ENCODE assay signal across 18 cellular contexts in the genomic region with DNA sequence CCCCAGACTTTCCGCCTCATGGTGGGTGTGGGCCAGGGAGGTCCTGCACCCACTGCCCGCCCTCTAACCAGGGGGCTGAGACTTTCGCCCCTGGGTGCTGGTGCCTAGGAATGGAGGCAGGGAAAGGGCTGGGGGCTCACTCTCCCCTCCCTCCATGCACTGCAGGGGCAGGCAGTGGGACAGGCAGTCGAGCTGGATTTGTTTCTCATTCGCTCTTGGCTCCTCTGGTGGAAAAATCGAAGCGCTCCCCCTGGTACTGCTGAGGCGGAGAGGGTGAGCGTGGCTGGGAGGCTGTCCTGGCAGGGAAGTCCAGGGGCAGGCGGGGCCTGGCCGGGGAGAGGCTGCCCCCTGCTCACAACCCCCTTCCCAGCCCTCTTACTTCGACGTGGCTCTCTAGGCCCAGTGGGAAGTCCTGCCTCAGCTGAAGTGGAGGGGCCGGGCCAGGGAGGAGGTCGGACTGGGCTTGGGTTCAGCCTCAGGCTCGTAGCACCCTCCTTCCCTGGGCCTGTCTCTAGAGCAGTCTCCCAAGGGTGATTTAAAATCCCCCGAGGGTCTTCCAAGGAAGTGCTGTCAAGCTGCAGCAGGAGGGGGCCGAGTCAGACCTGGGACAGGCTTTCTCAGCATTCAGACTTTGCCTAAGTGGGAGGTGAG. TPM values are rescaled to one million over a fixed set of nuclear protein-coding genes. Genes with fewer than 3 reads are reported as not detected.
DNase-seq lines count a peak whose midpoint lies in the region; ATAC-seq and TF ChIP-seq lines count a peak whose summit lies in the region.
"Had no signal": no experiment of that assay in that cellular context is flagged by ENCODE, and none has a peak within 500 bp of the region (broad histone marks: within the 10 kb centered on the region; RNA-seq: fewer than 3 reads in every experiment).

No MANE protein-coding gene starts in this region.

- H3K27me3 Mint-ChIP-seq in activated T-helper 17 cell treated with anti-CD3 and anti-CD28 coated beads, Interleukin-2, amount 50 U/mL, for 72 hours: peaks cover 15% of the 10 kb centered on the region

- H2AK5ac ChIP-seq in neuronal stem cell (ENCODE audit: low read depth, low read length): peak overlapping the region; percentile 91

- H4K91ac ChIP-seq in neuronal stem cell (ENCODE audit: low read depth, low read length, poor library complexity): peak overlapping the region; percentile 41

- no peak overlapping the region for H3K4me2 ChIP-seq in neuronal stem cell (ENCODE audit: insufficient read depth, low read length, poor library complexity, severe bottlenecking)
- H3K4me2 ChIP-seq: A549 had no signal

- no peak overlapping the region for H3K27ac Mint-ChIP-seq in activated T-helper 17 cell treated with anti-CD3 and anti-CD28 coated beads, Interleukin-2, amount 50 U/mL, for 72 hours
- H3K27ac Mint-ChIP-seq: CD4-positive, alpha-beta memory T cell; HFFc6 had no signal

- peak overlapping the region; percentile 50 for H3K9ac ChIP-seq in neuronal stem cell (ENCODE audit: low read depth, low read length, poor library complexity)

- peak overlapping the region; percentile 74 for H2BK15ac ChIP-seq in neuronal stem cell (ENCODE audit: low read length)

- H3K36me3 ChIP-seq in left ventricle myocardium inferior: no peaks in the 10 kb centered on the region
- H3K36me3 ChIP-seq in neuronal stem cell (replicated peaks in 1 of 2; ENCODE audit: control insufficient read depth in 2 of 2, insufficient read depth in 2 of 2, low read length in 2 of 2): no peaks in the 10 kb centered on the region
- no peaks in the 10 kb centered on the region for H3K36me3 ChIP-seq in aorta (ENCODE audit: control insufficient read depth in 1 of 2, insufficient read depth in 2 of 2, low read length in 1 of 2)
- H3K36me3 ChIP-seq: brain microvascular endothelial cell had no signal

- H3K79me1 ChIP-seq in neuronal stem cell (ENCODE audit: low read depth, low read length): no peaks in the 10 kb centered on the region

- H3K4me3 Mint-ChIP-seq in activated T-helper 17 cell treated with anti-CD3 and anti-CD28 coated beads, Interleukin-2, amount 50 U/mL, for 72 hours: no peak overlapping the region
- H3K4me3 Mint-ChIP-seq: CD4-positive, alpha-beta memory T cell; HFFc6 had no signal

- H2AFZ ChIP-seq in neuronal stem cell (ENCODE audit: low read length): peak overlapping the region; percentile 56

- H3K27ac ChIP-seq in left ventricle myocardium inferior (replicated peaks) (no peak overlapping the region), neuronal stem cell (replicated peaks; ENCODE audit: low read length) (peak overlapping the region; percentile 1), aorta (ENCODE audit: low read depth in 1 of 2, low read length in 2 of 2) (no peak overlapping the region)
- H3K27ac ChIP-seq: brain microvascular endothelial cell, HL-60 had no signal

- peak; percentile 72 for DNase-seq in cardiac septum (ENCODE audit: low spot score)
- DNase-seq in left ventricle myocardium inferior: no peak
- no peak for DNase-seq in left cardiac atrium
- no peak for DNase-seq in neuronal stem cell (ENCODE audit: low spot score)
- DNase-seq in aorta: peak; percentile 83 to 87
- DNase-seq in SHP77 (lab: John Stamatoyannopoulos, UW): no peak
- DNase-seq: brain microvascular endothelial cell; CD4-positive, alpha-beta memory T cell; effector memory CD4-positive, alpha-beta T cell; HFFc6; NCI-H1436 treated with DMSO at 0.1 percent for 48 hours had no signal

- H3K18ac ChIP-seq in neuronal stem cell (ENCODE audit: low read length): peak overlapping the region; percentile 66

- H3K4me3 ChIP-seq in left ventricle myocardium inferior: no peak overlapping the region
- no peak overlapping the region for H3K4me3 ChIP-seq in neuronal stem cell (ENCODE audit: low read length in 2 of 2)
- H3K4me3 ChIP-seq in aorta (ENCODE audit: low read length in 2 of 2): no peak overlapping the region
- H3K4me3 ChIP-seq: A549 had no signal

- H3K27me3 ChIP-seq in left ventricle myocardium inferior (ENCODE audit: low read depth) (peaks cover 59% of the 10 kb centered on the region), neuronal stem cell (ENCODE audit: control insufficient read depth in 3 of 3, insufficient read depth in 3 of 3, low read depth in 1 of 3, low read length in 3 of 3) (peaks cover 0 to 29% (median 0%) of the 10 kb centered on the region in 3 experiments), aorta (ENCODE audit: control insufficient read depth in 1 of 2, insufficient read depth in 2 of 2, low read length in 1 of 2) (no peaks in the 10 kb centered on the region)
- H3K27me3 ChIP-seq: brain microvascular endothelial cell had no signal

- TF ChIP-seq CTCF in left ventricle myocardium inferior (IDR thresholded peaks at IDR 0.05; ENCODE audit: borderline replicate concordance): no peak

- no peaks in the 10 kb centered on the region for H3K36me3 Mint-ChIP-seq in activated T-helper 17 cell treated with anti-CD3 and anti-CD28 coated beads, Interleukin-2, amount 50 U/mL, for 72 hours (ENCODE audit: low read depth)
- H3K36me3 Mint-ChIP-seq: CD4-positive, alpha-beta memory T cell had no signal

- ATAC-seq in left cardiac atrium (peak; percentile 35 to 85), aorta (ENCODE audit: low FRiP score) (peak; percentile 85), GM21576 (IDR thresholded peaks at IDR 0.05; ENCODE audit: unreplicated experiment) (no peak)
- ATAC-seq in activated T-helper 17 cell treated with anti-CD3 and anti-CD28 coated beads, Interleukin-2, amount 50 U/mL, for 72 hours (replicated peaks): no peak

- H3K4me1 ChIP-seq in left ventricle myocardium inferior (no peaks in the 10 kb centered on the region), neuronal stem cell (ENCODE audit: control insufficient read depth in 2 of 2, insufficient read depth in 1 of 2, low read depth in 1 of 2, low read length in 2 of 2) (peaks cover 4 to 13% of the 10 kb centered on the region in 2 donors), aorta (ENCODE audit: control insufficient read depth in 1 of 2, insufficient read depth in 2 of 2, low read length in 2 of 2) (no peaks in the 10 kb centered on the region)

- H3K4me1 Mint-ChIP-seq in activated T-helper 17 cell treated with anti-CD3 and anti-CD28 coated beads, Interleukin-2, amount 50 U/mL, for 72 hours: no peaks in the 10 kb centered on the region
- H3K4me1 Mint-ChIP-seq: CD4-positive, alpha-beta memory T cell had no signal

- H3K9me3 ChIP-seq in left ventricle myocardium inferior (replicated peaks): no peaks in the 10 kb centered on the region
- H3K9me3 ChIP-seq in neuronal stem cell (replicated peaks in 1 of 2; ENCODE audit: control insufficient read depth in 2 of 2, insufficient read depth in 1 of 2, low read depth in 1 of 2, low read length in 2 of 2): no peaks in the 10 kb centered on the region
- H3K9me3 ChIP-seq in aorta (ENCODE audit: control insufficient read depth, low read length): no peaks in the 10 kb centered on the region
- H3K9me3 ChIP-seq: A549 had no signal

- peak overlapping the region; percentile 13 for H3K4ac ChIP-seq in neuronal stem cell (ENCODE audit: low read length)

- H4K8ac ChIP-seq in neuronal stem cell (ENCODE audit: low read depth, low read length): no peak overlapping the region

- H3K23ac ChIP-seq in neuronal stem cell (ENCODE audit: low read depth, low read length, poor library complexity): no peak overlapping the region

- intact Hi-C loops in cardiac septum (cut with DNase I) (no loop called here), left ventricle myocardium inferior (cut with micrococcal nuclease) (no loop called here), left cardiac atrium (cut with DNase I) (no loop called here), aorta (cut with DNase I) (no loop called here)

- peak overlapping the region; percentile 82 for H2BK12ac ChIP-seq in neuronal stem cell (ENCODE audit: low read length)

- no peaks in the 10 kb centered on the region for H3K9me3 Mint-ChIP-seq in activated T-helper 17 cell treated with anti-CD3 and anti-CD28 coated beads, Interleukin-2, amount 50 U/mL, for 72 hours
- H3K9me3 Mint-ChIP-seq: CD4-positive, alpha-beta memory T cell; HFFc6 had no signal

- WGBS in neuronal stem cell (ENCODE audit: extremely low coverage in 2 of 2, insufficient read length in 2 of 2, insufficient replicate concordance in 1 of 2), 2 donors: no CpG with 5 or more reads among the region's 18 CpGs
- WGBS in aorta, 2 donors: 14 to 24% methylated on average over 17 to 18 of the region's 18 CpGs

- H2BK120ac ChIP-seq in neuronal stem cell (ENCODE audit: low read depth, low read length): peak overlapping the region; percentile 67

- H2BK5ac ChIP-seq in neuronal stem cell (ENCODE audit: low read length): no peak overlapping the region

- H3K14ac ChIP-seq in neuronal stem cell (ENCODE audit: low read length): no peak overlapping the region

RNA-seq across cellular contexts. Expression of gene TMEM92, which starts 16.6 kb away (rescaled TPM):
- total RNA-seq in cardiac septum: not detected
- total RNA-seq in left ventricle myocardium inferior: not detected
- total RNA-seq in left cardiac atrium: under 1 TPM; 0.10 to 0.65 TPM
- 5.0 TPM for polyA plus RNA-seq in neuronal stem cell (2013, experiment 1 of 2)
- polyA plus RNA-seq in neuronal stem cell (2013, experiment 2 of 2): 5.5 TPM
- 1 to 10 TPM in 1 of 2 donors, under 1 TPM in 1; 0.94 to 1.4 TPM for total RNA-seq in aorta
- polyA plus RNA-seq in aorta: 10 to 100 TPM in 1 of 2 donors, not detected in 1; 12.4 TPM
- total RNA-seq in activated T-helper 17 cell treated with anti-CD3 and anti-CD28 coated beads, Interleukin-2, amount 50 U/mL, for 72 hours: under 1 TPM in 1 of 2 donors, not detected in 1; 0.16 TPM
- total RNA-seq: activated CD8-positive, alpha-beta memory T cell treated with anti-CD3 and anti-CD28 coated beads for 36 hours; CD4-positive, alpha-beta memory T cell; LHCN-M2; subcutaneous adipose tissue had no signal
- polyA plus RNA-seq: CD4-positive, alpha-beta memory T cell had no signal

RNA-seq across cellular contexts. Expression of gene COL1A1, which starts 56.3 kb away (rescaled TPM):
- total RNA-seq in cardiac septum: 142 TPM
- 45.8 TPM for total RNA-seq in left ventricle myocardium inferior
- total RNA-seq in left cardiac atrium: 100 to 1,000 TPM; 106 to 151 TPM
- 17.9 TPM for polyA plus RNA-seq in neuronal stem cell (2013, experiment 1 of 2)
- 18.4 TPM for polyA plus RNA-seq in neuronal stem cell (2013, experiment 2 of 2)
- total RNA-seq in aorta: 100 to 1,000 TPM; 400 to 948 TPM
- 100 to 1,000 TPM in 1 of 2 donors, 10 to 100 TPM in 1; 70.2 to 391 TPM for polyA plus RNA-seq in aorta
- 1 to 10 TPM in 1 of 2 donors, under 1 TPM in 1; 0.37 to 1.9 TPM for total RNA-seq in activated T-helper 17 cell treated with anti-CD3 and anti-CD28 coated beads, Interleukin-2, amount 50 U/mL, for 72 hours
- polyA plus RNA-seq: CD4-positive, alpha-beta memory T cell had no signal

Comparison
In these comparisons a context has a peak if more than half of its experiments do, and no peak if none do; other contexts are left out.
1. DNase-seq: peak in cardiac septum (single experiment) and aorta (2 of 2); none in left ventricle myocardium inferior (single experiment), left cardiac atrium (single experiment), neuronal stem cell (single experiment) and SHP77 (0 of 2).
2. ATAC-seq: peak in left cardiac atrium (2 of 2) and aorta (single experiment); none in GM21576 (single experiment) and activated T-helper 17 cell treated with anti-CD3 and anti-CD28 coated beads, Interleukin-2, amount 50 U/mL, for 72 hours (single experiment).
3. RNA of gene COL1A1, which starts 56.3 kb away (total RNA-seq): 400 to 948 TPM in aorta, 106 to 151 TPM in left cardiac atrium, 142 TPM in cardiac septum (single experiment) and 45.8 TPM in left ventricle myocardium inferior (single experiment); 0.37 to 1.9 TPM in activated T-helper 17 cell treated with anti-CD3 and anti-CD28 coated beads, Interleukin-2, amount 50 U/mL, for 72 hours; every median in the first group is over 10 times any median in the second.